ENCODE assay signal across 12 cellular contexts in the genomic region with DNA sequence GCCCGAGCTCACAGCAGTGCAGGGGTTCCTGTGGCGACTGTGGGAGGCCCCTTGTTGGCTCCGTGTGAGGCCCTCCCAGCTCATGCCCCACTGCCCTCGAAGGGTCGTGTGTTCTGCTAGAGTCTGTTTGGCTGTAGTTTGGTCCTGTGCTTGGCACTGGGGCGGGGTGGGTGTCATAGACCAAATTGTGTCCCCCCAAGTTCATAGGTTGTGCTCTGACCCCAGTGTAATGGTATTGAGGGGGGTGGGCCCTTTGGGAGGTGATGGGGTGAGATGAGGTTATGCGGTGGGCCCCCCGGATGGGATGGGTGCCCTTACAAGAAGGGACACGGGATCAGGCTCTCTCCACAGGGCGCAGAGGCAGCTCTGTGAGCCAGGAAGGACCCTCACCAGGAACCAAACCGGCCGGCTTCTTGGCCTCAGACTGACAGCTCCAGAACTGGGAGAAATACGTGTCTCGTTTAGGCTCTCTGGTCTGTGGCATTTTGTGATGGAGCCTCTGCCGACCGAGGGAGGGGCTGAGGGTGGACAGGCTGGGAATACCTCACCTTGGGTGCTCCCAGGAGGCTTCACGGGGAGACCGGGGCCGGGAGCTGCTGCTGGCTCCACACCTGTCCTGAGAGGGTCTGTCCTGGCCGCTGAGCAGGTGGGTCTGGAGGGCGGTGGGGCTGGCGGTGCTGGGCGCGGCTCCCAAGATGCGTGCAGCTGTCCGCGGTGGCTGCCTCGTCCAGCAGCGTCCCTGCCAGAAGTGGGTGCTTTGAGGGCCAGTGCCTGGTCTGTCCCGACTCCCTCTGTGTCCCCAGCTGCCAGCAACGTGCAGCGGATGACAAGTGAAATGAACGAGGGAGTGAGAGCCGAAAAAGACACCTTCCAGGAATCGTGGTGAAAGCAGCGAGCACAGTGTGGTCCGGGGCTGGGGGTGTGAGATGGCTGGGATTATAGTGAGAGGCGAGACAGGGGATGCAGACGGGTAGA.
DNase-seq lines count a peak whose midpoint lies in the region; ATAC-seq and TF ChIP-seq lines count a peak whose summit lies in the region.
"Had no signal": no experiment of that assay in that cellular context is flagged by ENCODE, and none has a peak within 500 bp of the region (broad histone marks: within the 10 kb centered on the region; RNA-seq: fewer than 3 reads in every experiment).

No MANE protein-coding gene starts in this region.

- peak overlapping the region; percentile 16 to 39 (median 26) for H3K4me3 Mint-ChIP-seq in nephron
- H3K4me3 Mint-ChIP-seq: endodermal cell; stimulated activated naive CD8-positive, alpha-beta T cell treated with anti-CD3 and anti-CD28 coated beads, Interleukin-15, Interleukin-2, amounts not matched to agents 100 ng/mL and 50 ng/mL, for 24 hours had no signal

- peaks cover under 1% of the 10 kb centered on the region for H3K9me3 Mint-ChIP-seq in nephron
- H3K9me3 Mint-ChIP-seq: stimulated activated naive CD8-positive, alpha-beta T cell treated with anti-CD3 and anti-CD28 coated beads, Interleukin-15, Interleukin-2, amounts not matched to agents 100 ng/mL and 50 ng/mL, for 24 hours had no signal

- peaks cover 10 to 75% (median 69%) of the 10 kb centered on the region in 4 donors for H3K4me1 ChIP-seq in tibial artery

- H3K36me3 Mint-ChIP-seq in nephron (ENCODE audit: low read depth) = no peaks in the 10 kb centered on the region

- no peaks in the 10 kb centered on the region for H3K27me3 Mint-ChIP-seq in nephron (ENCODE audit: low read depth)
- H3K27me3 Mint-ChIP-seq: stimulated activated naive CD8-positive, alpha-beta T cell treated with anti-CD3 and anti-CD28 coated beads, Interleukin-15, Interleukin-2, amounts not matched to agents 100 ng/mL and 50 ng/mL, for 24 hours had no signal

- H3K9me3 ChIP-seq in tibial artery = no peaks in the 10 kb centered on the region

- H3K4me1 Mint-ChIP-seq in nephron = peaks cover 61% of the 10 kb centered on the region

- ATAC-seq in Right ventricle myocardium superior (ENCODE audit: poor library complexity) = peak; percentile 2
- no peak for ATAC-seq in HG03354 (IDR thresholded peaks at IDR 0.05; ENCODE audit: poor library complexity, severe bottlenecking, unreplicated experiment)
- ATAC-seq: HCT116 had no signal

- H3K27ac Mint-ChIP-seq in nephron = peak overlapping the region; percentile 84 to 86 (median 84)
- H3K27ac Mint-ChIP-seq: stimulated activated naive CD8-positive, alpha-beta T cell treated with anti-CD3 and anti-CD28 coated beads, Interleukin-15, Interleukin-2, amounts not matched to agents 100 ng/mL and 50 ng/mL, for 24 hours had no signal

- DNase-seq in NCI-H748 (lab: John Stamatoyannopoulos, UW; ENCODE audit: unreplicated experiment) = peak; percentile 30
- no peak for DNase-seq in NCI-H748 treated with DMSO at 0.1 percent for 48 hours (lab: John Stamatoyannopoulos, UW)
- peak; percentile 46 for DNase-seq in Right ventricle myocardium superior
- DNase-seq in tibial artery = peak in 1 of 2 donors; percentile 71
- DNase-seq in OCI-M1 (lab: John Stamatoyannopoulos, UW) = no peak
- DNase-seq in activated CD4-positive, alpha-beta T cell treated with anti-CD3 and anti-CD28 coated beads, Interleukin-2, amount 50 U/mL, for 1 hour = no peak

- H3K27me3 ChIP-seq in tibial artery = no peaks in the 10 kb centered on the region

- H3K36me3 ChIP-seq in tibial artery = no peaks in the 10 kb centered on the region

- TF ChIP-seq CTCF in nephron (IDR thresholded peaks at IDR 0.05; ENCODE audit: unreplicated experiment in 3 of 3) = no peak
- no peak for TF ChIP-seq CTCF in tibial artery (IDR thresholded peaks at IDR 0.05)

- H3K4me3 ChIP-seq in tibial artery = peak overlapping the region; percentile 6 to 16

- intact Hi-C loops in Right ventricle myocardium superior (cut with DNase I) = no loop called here
- intact Hi-C loops in tibial artery (cut with DNase I; ENCODE audit: low total_unique reads) = no loop called here

- peak overlapping the region; percentile 89 to 94 for H3K27ac ChIP-seq in tibial artery
- H3K27ac ChIP-seq: KMS-11 had no signal

Comparison
In these comparisons a context has a peak if more than half of its experiments do, and no peak if none do; other contexts are left out.
1. DNase-seq: peak in NCI-H748 (single experiment) and Right ventricle myocardium superior (single experiment); none in NCI-H748 treated with DMSO at 0.1 percent for 48 hours (single experiment), OCI-M1 (single experiment) and activated CD4-positive, alpha-beta T cell treated with anti-CD3 and anti-CD28 coated beads, Interleukin-2, amount 50 U/mL, for 1 hour (single experiment).